20 cellular contexts compared by ENCODE assay signal in genomic region chr7:80641548-80641947, GRCh38. TPM values are rescaled to one million over a fixed set of nuclear protein-coding genes. Genes with fewer than 3 reads are reported as not detected.
DNase-seq lines count a peak whose midpoint lies in the region; ATAC-seq and TF ChIP-seq lines count a peak whose summit lies in the region.
"Had no signal": no experiment of that assay in that cellular context is flagged by ENCODE, and none has a peak within 500 bp of the region (broad histone marks: within the 10 kb centered on the region; RNA-seq: fewer than 3 reads in every experiment).

No MANE protein-coding gene starts in this region.

- no peaks in the 10 kb centered on the region for H3K4me1 ChIP-seq in parathyroid adenoma

- no peaks in the 10 kb centered on the region for H3K9me3 Mint-ChIP-seq in CD14-positive monocyte
- H3K9me3 Mint-ChIP-seq: activated B cell treated with CpG ODN at 0.5 μM for 24 hours; activated T-helper 1 cell treated with anti-CD3 and anti-CD28 coated beads, Interleukin-12 subunit alpha, Interleukin-12 subunit beta, Interleukin-2, Interleukin-4 antibody, amounts not matched to agents 30 ng/mL and 10 ng/mL and 1 ng/mL, durations not matched to agents 14 hours and 24 hours and 36 hours; GM23338 had no signal

- no peaks in the 10 kb centered on the region for H3K9me3 ChIP-seq in parathyroid adenoma (ENCODE audit: control insufficient read depth, low read length)
- H3K9me3 ChIP-seq: esophagus squamous epithelium had no signal

- DNase-seq in CD14-positive monocyte (ENCODE audit: low spot score) (no peak), LHCN-M2 (ENCODE audit: low read depth) (peak; percentile 76), fibroblast of peridontal ligament (ENCODE audit: extremely low read depth) (peak; percentile 74), inferior parietal cortex (ENCODE audit: extremely low spot score) (no peak), DMS53 (lab: John Stamatoyannopoulos, UW) (no peak), omental fat pad (ENCODE audit: low spot score) (no peak)
- DNase-seq: activated B cell treated with CpG ODN at 0.5 μM for 24 hours; activated CD8-positive, alpha-beta memory T cell treated with anti-CD3 and anti-CD28 coated beads for 24 hours; activated naive CD8-positive, alpha-beta T cell treated with anti-CD3 and anti-CD28 coated beads, Interleukin-2, amount 50 U/mL, for 24 hours; esophagus squamous epithelium; left cardiac atrium; nucleus accumbens; stimulated activated CD4-positive, alpha-beta T cell treated with anti-CD3 and anti-CD28 coated beads, Interleukin-2, amount 100 ng/mL, for 48 hours; T-helper 17 cell had no signal

- peak overlapping the region in 6 of 7 donors; percentile 33 to 82 (median 69) for H3K27ac Mint-ChIP-seq in CD14-positive monocyte
- H3K27ac Mint-ChIP-seq: activated B cell treated with CpG ODN at 0.5 μM for 24 hours; activated naive CD8-positive, alpha-beta T cell treated with anti-CD3 and anti-CD28 coated beads, Interleukin-2, amount 50 U/mL, for 24 hours; activated T-helper 1 cell treated with anti-CD3 and anti-CD28 coated beads, Interleukin-12 subunit alpha, Interleukin-12 subunit beta, Interleukin-2, Interleukin-4 antibody, amounts not matched to agents 30 ng/mL and 10 ng/mL and 1 ng/mL, durations not matched to agents 14 hours and 24 hours and 36 hours; GM23338; T-helper 17 cell had no signal

- H3K4me2 ChIP-seq in parathyroid adenoma (ENCODE audit: low read length), result no peak overlapping the region
- H3K4me2 ChIP-seq: GM23338, KMS-11 had no signal

- TF ChIP-seq CTCF in CD14-positive monocyte (IDR thresholded peaks at IDR 0.05) (no peak), parathyroid adenoma (IDR thresholded peaks at IDR 0.05) (no peak), omental fat pad (IDR thresholded peaks at IDR 0.05) (no peak)

- H3K27me3 ChIP-seq in parathyroid adenoma (ENCODE audit: control insufficient read depth, insufficient read depth, low read length), result no peaks in the 10 kb centered on the region
- H3K27me3 ChIP-seq: cardiac muscle cell, esophagus squamous epithelium had no signal

- peak overlapping the region; percentile 60 to 85 for H3K4me3 Mint-ChIP-seq in CD14-positive monocyte
- H3K4me3 Mint-ChIP-seq: activated B cell treated with CpG ODN at 0.5 μM for 24 hours; activated naive CD8-positive, alpha-beta T cell treated with anti-CD3 and anti-CD28 coated beads, Interleukin-2, amount 50 U/mL, for 24 hours; activated T-helper 1 cell treated with anti-CD3 and anti-CD28 coated beads, Interleukin-12 subunit alpha, Interleukin-12 subunit beta, Interleukin-2, Interleukin-4 antibody, amounts not matched to agents 30 ng/mL and 10 ng/mL and 1 ng/mL, durations not matched to agents 14 hours and 24 hours and 36 hours; GM23338; T-helper 17 cell had no signal

- H3K27ac ChIP-seq in parathyroid adenoma, result no peak overlapping the region
- H3K27ac ChIP-seq: cardiac muscle cell, KMS-11 had no signal

- H3K36me3 Mint-ChIP-seq in CD14-positive monocyte, result peaks cover 11 to 29% of the 10 kb centered on the region in 2 donors

- intact Hi-C loops in CD14-positive monocyte (cut with micrococcal nuclease), result no loop called here

- H3K36me3 ChIP-seq in parathyroid adenoma (ENCODE audit: control insufficient read depth, insufficient read depth, low read length), result no peaks in the 10 kb centered on the region
- H3K36me3 ChIP-seq: cardiac muscle cell, esophagus squamous epithelium had no signal

- H3K4me1 Mint-ChIP-seq in CD14-positive monocyte, result peaks cover 56% of the 10 kb centered on the region
- H3K4me1 Mint-ChIP-seq: activated naive CD8-positive, alpha-beta T cell treated with anti-CD3 and anti-CD28 coated beads, Interleukin-2, amount 50 U/mL, for 24 hours; T-helper 17 cell had no signal

- H2AFZ ChIP-seq in parathyroid adenoma, result no peak overlapping the region
- H2AFZ ChIP-seq: GM23338 had no signal

- H3K27me3 Mint-ChIP-seq in CD14-positive monocyte (ENCODE audit: low read depth in 3 of 3), result no peaks in the 10 kb centered on the region
- H3K27me3 Mint-ChIP-seq: activated B cell treated with CpG ODN at 0.5 μM for 24 hours; activated naive CD8-positive, alpha-beta T cell treated with anti-CD3 and anti-CD28 coated beads, Interleukin-2, amount 50 U/mL, for 24 hours; T-helper 17 cell had no signal

- H3K79me2 ChIP-seq in parathyroid adenoma, result no peaks in the 10 kb centered on the region

- no peak overlapping the region for H3K9ac ChIP-seq in parathyroid adenoma
- H3K9ac ChIP-seq: KMS-11 had no signal

- peak overlapping the region; percentile 36 for H3K4me3 ChIP-seq in parathyroid adenoma (ENCODE audit: low read depth, low read length)
- H3K4me3 ChIP-seq: cardiac muscle cell, GM23338 had no signal

- ATAC-seq in omental fat pad (ENCODE audit: low FRiP score), result no peak
- ATAC-seq: activated naive CD8-positive, alpha-beta T cell treated with anti-CD3 and anti-CD28 coated beads, Interleukin-2, amount 50 U/mL, for 24 hours; GM23338; sciatic nerve; T-helper 17 cell had no signal

RNA-seq across cellular contexts. Expression of gene CD36, which starts 3.1 kb away (rescaled TPM):
- 1,000 to 10,000 TPM; 1,135 to 1,210 TPM for polyA plus RNA-seq in CD14-positive monocyte
- total RNA-seq in LHCN-M2 (2014; rRNA removed) (5.4 and 7.9 TPM in 2 replicates), omental fat pad (1,000 to 10,000 TPM in 3 of 4 donors, 100 to 1,000 TPM in 1; 897 to 4,046 (median 2,509) TPM)
- 1.7 TPM for polyA plus RNA-seq in LHCN-M2 (2012)
- total RNA-seq: activated T-helper 1 cell treated with anti-CD3 and anti-CD28 coated beads, Interleukin-12 subunit alpha, Interleukin-12 subunit beta, Interleukin-2, Interleukin-4 antibody, amounts not matched to agents 30 ng/mL and 10 ng/mL and 1 ng/mL, durations not matched to agents 14 hours and 24 hours and 36 hours had no signal

Comparison
In these comparisons a context has a peak if more than half of its experiments do, and no peak if none do; other contexts are left out.
1. DNase-seq: peak in LHCN-M2 (single experiment) and fibroblast of peridontal ligament (single experiment); none in CD14-positive monocyte (single experiment), inferior parietal cortex (single experiment), DMS53 (single experiment) and omental fat pad (single experiment).
2. RNA of gene CD36, which starts 3.1 kb away (total RNA-seq): 897 to 4,046 TPM in omental fat pad; 5.4 to 7.9 TPM in LHCN-M2; every median in the first group is over 100 times any median in the second.